ENCODE assay signal across 11 cellular contexts in the genomic region with DNA sequence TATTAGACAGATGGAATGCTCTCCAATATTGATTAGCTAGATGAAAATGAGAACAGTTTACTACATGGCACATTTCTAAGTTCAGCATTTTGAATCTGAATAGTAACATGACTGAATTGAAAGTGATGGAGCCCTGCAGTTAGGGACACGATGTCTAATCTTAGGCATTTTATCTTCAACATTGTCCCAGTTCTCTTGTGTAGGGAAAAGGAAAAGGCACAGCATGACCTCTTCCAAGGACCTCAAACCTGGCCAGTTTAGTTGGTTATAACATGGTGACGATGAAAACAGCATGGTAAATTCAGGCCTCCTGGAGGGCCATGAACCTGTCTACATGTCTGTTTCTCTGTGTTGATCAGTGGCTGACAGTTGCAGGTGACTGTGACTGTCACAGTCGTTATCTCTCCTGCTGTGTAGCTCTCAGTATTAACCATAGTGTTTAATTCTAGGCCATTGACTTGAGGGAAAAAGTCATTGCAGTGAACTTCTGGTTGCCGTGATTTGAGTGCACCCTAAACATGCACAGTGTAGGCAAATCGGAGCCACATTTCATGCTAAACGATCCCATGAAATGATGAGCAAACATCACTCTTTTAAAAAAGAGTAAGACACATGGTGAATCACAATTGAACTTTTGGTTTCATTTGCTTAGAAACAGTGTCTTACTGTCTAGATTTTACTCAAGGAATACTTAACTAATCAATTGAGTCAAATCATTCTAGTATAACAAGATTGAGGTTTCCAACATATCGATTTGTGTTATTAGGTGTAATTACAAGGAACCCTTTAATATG.
A peak's percentile ranks its signal among the peaks of the same experiment; 100 is the strongest.
DNase-seq lines count a peak whose midpoint lies in the region; ATAC-seq and TF ChIP-seq lines count a peak whose summit lies in the region.
"Had no signal": no experiment of that assay in that cellular context is flagged by ENCODE, and none has a peak within 500 bp of the region (broad histone marks: within the 10 kb centered on the region; RNA-seq: fewer than 3 reads in every experiment).

No MANE protein-coding gene starts in this region.

- no peak overlapping the region for H3K27ac ChIP-seq in tibial artery
- H3K27ac ChIP-seq: BLaER1 treated with 17β-estradiol and CSF1 and Interleukin-3, amounts not matched to agents 10 nM and 100 nM; SK-N-MC had no signal

- H3K36me3 Mint-ChIP-seq in stimulated activated memory B cell treated with anti-CD40 and anti-IgM and Interleukin-4, amounts not matched to agents 10 μg/mL and 1 μg/mL and 100 μg/mL, for 72 hours, result peaks cover 2% of the 10 kb centered on the region

- no peaks in the 10 kb centered on the region for H3K9me3 ChIP-seq in tibial artery

- no peak overlapping the region for H3K4me3 ChIP-seq in tibial artery
- H3K4me3 ChIP-seq: BLaER1 treated with 17β-estradiol and CSF1 and Interleukin-3, amounts not matched to agents 10 nM and 100 nM; SK-N-MC had no signal

- peak overlapping the region; percentile 31 for H3K4me3 Mint-ChIP-seq in stimulated activated memory B cell treated with anti-CD40 and anti-IgM and Interleukin-4, amounts not matched to agents 10 μg/mL and 1 μg/mL and 100 μg/mL, for 72 hours
- H3K4me3 Mint-ChIP-seq: dendritic cell treated with granulocyte-macrophage colony-stimulating factor and Interleukin-4, amounts not matched to agents 40 ng/mL and 50 ng/mL, for 4 days had no signal

- no peaks in the 10 kb centered on the region for H3K27me3 ChIP-seq in tibial artery
- H3K27me3 ChIP-seq: BLaER1 treated with 17β-estradiol and CSF1 and Interleukin-3, amounts not matched to agents 10 nM and 100 nM had no signal

- DNase-seq in Right ventricle myocardium superior (no peak), Right ventricle myocardium inferior (ENCODE audit: missing footprints) (no peak), tibial artery (no peak), LoVo (ENCODE audit: low spot score) (no peak)
- peak; percentile 22 to 48 for DNase-seq in activated CD4-positive, alpha-beta T cell treated with anti-CD3 and anti-CD28 coated beads, Interleukin-2, amount 50 U/mL, for 48 hours

- H3K4me1 Mint-ChIP-seq in stimulated activated memory B cell treated with anti-CD40 and anti-IgM and Interleukin-4, amounts not matched to agents 10 μg/mL and 1 μg/mL and 100 μg/mL, for 72 hours, result peaks cover 19% of the 10 kb centered on the region

- no peaks in the 10 kb centered on the region for H3K4me1 ChIP-seq in tibial artery

- peak; percentile 51 for ATAC-seq in Right ventricle myocardium superior (ENCODE audit: poor library complexity)
- no peak for ATAC-seq in Right ventricle myocardium inferior
- peak; percentile 70 for ATAC-seq in HG02852 (IDR thresholded peaks at IDR 0.05; ENCODE audit: unreplicated experiment)
- peak; percentile 48 for ATAC-seq in stimulated activated memory B cell treated with anti-CD40 and anti-IgM and Interleukin-4, amounts not matched to agents 10 μg/mL and 1 μg/mL and 100 μg/mL, for 72 hours
- no peak for ATAC-seq in GM21367 (IDR thresholded peaks at IDR 0.05; ENCODE audit: unreplicated experiment)

- no peak for TF ChIP-seq CTCF in tibial artery (IDR thresholded peaks at IDR 0.05)

- intact Hi-C loops in Right ventricle myocardium superior (cut with DNase I), result no loop called here
- intact Hi-C loops in Right ventricle myocardium inferior (cut with DNase I), result no loop called here
- intact Hi-C loops in tibial artery (cut with DNase I; ENCODE audit: low total_unique reads), result no loop called here

- H3K27ac Mint-ChIP-seq in stimulated activated memory B cell treated with anti-CD40 and anti-IgM and Interleukin-4, amounts not matched to agents 10 μg/mL and 1 μg/mL and 100 μg/mL, for 72 hours, result no peak overlapping the region
- H3K27ac Mint-ChIP-seq: dendritic cell treated with granulocyte-macrophage colony-stimulating factor and Interleukin-4, amounts not matched to agents 40 ng/mL and 50 ng/mL, for 4 days had no signal

- H3K9me3 Mint-ChIP-seq in stimulated activated memory B cell treated with anti-CD40 and anti-IgM and Interleukin-4, amounts not matched to agents 10 μg/mL and 1 μg/mL and 100 μg/mL, for 72 hours, result no peaks in the 10 kb centered on the region
- H3K9me3 Mint-ChIP-seq: dendritic cell treated with granulocyte-macrophage colony-stimulating factor and Interleukin-4, amounts not matched to agents 40 ng/mL and 50 ng/mL, for 4 days had no signal

- no peaks in the 10 kb centered on the region for H3K36me3 ChIP-seq in tibial artery

- H3K27me3 Mint-ChIP-seq in stimulated activated memory B cell treated with anti-CD40 and anti-IgM and Interleukin-4, amounts not matched to agents 10 μg/mL and 1 μg/mL and 100 μg/mL, for 72 hours, result no peaks in the 10 kb centered on the region
- H3K27me3 Mint-ChIP-seq: dendritic cell treated with granulocyte-macrophage colony-stimulating factor and Interleukin-4, amounts not matched to agents 40 ng/mL and 50 ng/mL, for 4 days had no signal

Comparison
In these comparisons a context has a peak if more than half of its experiments do, and no peak if none do; other contexts are left out.
1. ATAC-seq: peak in Right ventricle myocardium superior (single experiment), HG02852 (single experiment) and stimulated activated memory B cell treated with anti-CD40 and anti-IgM and Interleukin-4, amounts not matched to agents 10 μg/mL and 1 μg/mL and 100 μg/mL, for 72 hours (single experiment); none in Right ventricle myocardium inferior (single experiment) and GM21367 (single experiment).
2. DNase-seq: peak in activated CD4-positive, alpha-beta T cell treated with anti-CD3 and anti-CD28 coated beads, Interleukin-2, amount 50 U/mL, for 48 hours (2 of 2); none in Right ventricle myocardium superior (single experiment), Right ventricle myocardium inferior (single experiment), tibial artery (0 of 2) and LoVo (single experiment).